Comparison of ENCODE assay signal across 8 cellular contexts in the genomic region with DNA sequence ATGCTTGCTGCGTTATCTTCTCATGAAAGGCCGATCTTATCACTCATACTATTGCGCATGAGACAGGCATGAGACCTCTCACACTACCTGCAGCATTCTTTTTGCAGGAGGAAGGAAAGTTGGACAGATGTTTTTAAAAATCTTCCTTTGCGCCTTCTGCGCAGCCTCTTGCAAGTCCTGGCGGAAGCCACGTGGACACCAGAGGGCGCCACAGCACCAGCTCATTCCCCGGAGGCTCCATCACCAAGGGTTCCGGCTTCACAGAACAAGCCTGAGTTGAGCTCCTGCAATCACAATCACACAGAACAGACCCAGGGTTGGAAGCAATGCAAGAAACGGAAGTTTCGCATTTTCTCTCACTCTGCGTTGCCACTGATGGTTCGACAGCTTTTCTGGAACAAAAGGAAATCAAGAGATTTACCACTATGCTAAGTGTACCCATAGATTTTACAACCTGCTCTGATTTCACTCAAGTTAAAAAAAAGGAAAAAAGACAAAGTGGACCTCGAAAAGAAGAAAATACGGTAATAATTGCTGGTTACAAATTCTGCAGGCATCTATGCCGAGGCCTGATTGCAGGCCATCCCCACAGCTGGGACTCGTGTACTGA.
DNase-seq lines count a peak whose midpoint lies in the region; ATAC-seq lines count a peak whose summit lies in the region.

No MANE protein-coding gene starts in this region.

- ATAC-seq in HG03139 (IDR thresholded peaks at IDR 0.05; ENCODE audit: unreplicated experiment): peak; percentile 95

- peak; percentile 66 for DNase-seq in SIG-M5 treated with dmso at 0.1 percent for 504 hours (lab: John Stamatoyannopoulos, UW; ENCODE audit: unreplicated experiment)
- DNase-seq in SIG-M5 (lab: John Stamatoyannopoulos, UW): no peak
- DNase-seq in NCI-H460 (ENCODE audit: extremely low read depth, low read depth): peak; percentile 83
- DNase-seq in activated CD4-positive, alpha-beta T cell treated with anti-CD3 and anti-CD28 coated beads, Interleukin-2, amount 50 U/mL, for 1 hour: peak; percentile 78
- DNase-seq in dedifferentiated amniotic fluid mesenchymal stem cell (ENCODE audit: extremely low spot score): peak; percentile 94
- peak; percentile 95 for DNase-seq in left kidney (ENCODE audit: low read depth, low spot score)
- DNase-seq in stimulated activated CD4-positive, alpha-beta T cell treated with anti-CD3 and anti-CD28 coated beads, Interleukin-4, amount 100 ng/mL, for 24 hours: peak; percentile 78
